1 cellular context compared by ENCODE assay signal in genomic region chr3:77081240-77081661, GRCh38.
TF ChIP-seq lines count a peak whose summit lies in the region.

No MANE protein-coding gene starts in this region.

TF ChIP-seq in HEK293, 187 proteins besides CTCF, POLR2A, EP300 and RAD21 (continued from another document):
- TF ChIP-seq ZBTB49 (tag by site-specific recombination; IDR thresholded peaks at IDR 0.05; ENCODE audit: low read depth): no peak
- TF ChIP-seq ZNF2 (tag by site-specific recombination; IDR thresholded peaks at IDR 0.05): peak; percentile 24; the same call in 1 of the 2 replicates
- TF ChIP-seq GLIS1 (tag by site-specific recombination; IDR thresholded peaks at IDR 0.05): peak; percentile 49; the same call in 1 of the 2 replicates
- peak; percentile 34; the same call in 1 of the 2 replicates for TF ChIP-seq ZNF501 (tag by site-specific recombination; IDR thresholded peaks at IDR 0.05)
- no peak for TF ChIP-seq ZNF121 (tag by site-specific recombination; IDR thresholded peaks at IDR 0.05)
- TF ChIP-seq, protein P1, sequence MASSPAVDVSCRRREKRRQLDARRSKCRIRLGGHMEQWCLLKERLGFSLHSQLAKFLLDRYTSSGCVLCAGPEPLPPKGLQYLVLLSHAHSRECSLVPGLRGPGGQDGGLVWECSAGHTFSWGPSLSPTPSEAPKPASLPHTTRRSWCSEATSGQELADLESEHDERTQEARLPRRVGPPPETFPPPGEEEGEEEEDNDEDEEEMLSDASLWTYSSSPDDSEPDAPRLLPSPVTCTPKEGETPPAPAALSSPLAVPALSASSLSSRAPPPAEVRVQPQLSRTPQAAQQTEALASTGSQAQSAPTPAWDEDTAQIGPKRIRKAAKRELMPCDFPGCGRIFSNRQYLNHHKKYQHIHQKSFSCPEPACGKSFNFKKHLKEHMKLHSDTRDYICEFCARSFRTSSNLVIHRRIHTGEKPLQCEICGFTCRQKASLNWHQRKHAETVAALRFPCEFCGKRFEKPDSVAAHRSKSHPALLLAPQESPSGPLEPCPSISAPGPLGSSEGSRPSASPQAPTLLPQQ (tag by site-specific recombination; IDR thresholded peaks at IDR 0.05): no peak
- no peak for TF ChIP-seq ZNF37A (tag by site-specific recombination; IDR thresholded peaks at IDR 0.05)
- peak; percentile 19; the same call in 1 of the 2 replicates for TF ChIP-seq ZXDB (tag by site-specific recombination; IDR thresholded peaks at IDR 0.05)
- TF ChIP-seq ZNF26 (tag by site-specific recombination; IDR thresholded peaks at IDR 0.05): no peak
- TF ChIP-seq ZNF366 (tag by site-specific recombination; conservative IDR thresholded peaks at IDR 0.05): peak; percentile 84
- TF ChIP-seq ZNF830 (tag by site-specific recombination; IDR thresholded peaks at IDR 0.05; ENCODE audit: low read depth): no peak
- peak; percentile 58; the same call in 1 of the 2 replicates for TF ChIP-seq ZNF24 (tag by site-specific recombination; IDR thresholded peaks at IDR 0.05)
- 0 out of 2 replicates have a peak, but pooled peaks have one; percentile 30 for TF ChIP-seq ZNF792 (tag by site-specific recombination; IDR thresholded peaks at IDR 0.05)
- peak; percentile 78 for TF ChIP-seq ZNF600 (tag by site-specific recombination; IDR thresholded peaks at IDR 0.05)
- TF ChIP-seq, protein P2, sequence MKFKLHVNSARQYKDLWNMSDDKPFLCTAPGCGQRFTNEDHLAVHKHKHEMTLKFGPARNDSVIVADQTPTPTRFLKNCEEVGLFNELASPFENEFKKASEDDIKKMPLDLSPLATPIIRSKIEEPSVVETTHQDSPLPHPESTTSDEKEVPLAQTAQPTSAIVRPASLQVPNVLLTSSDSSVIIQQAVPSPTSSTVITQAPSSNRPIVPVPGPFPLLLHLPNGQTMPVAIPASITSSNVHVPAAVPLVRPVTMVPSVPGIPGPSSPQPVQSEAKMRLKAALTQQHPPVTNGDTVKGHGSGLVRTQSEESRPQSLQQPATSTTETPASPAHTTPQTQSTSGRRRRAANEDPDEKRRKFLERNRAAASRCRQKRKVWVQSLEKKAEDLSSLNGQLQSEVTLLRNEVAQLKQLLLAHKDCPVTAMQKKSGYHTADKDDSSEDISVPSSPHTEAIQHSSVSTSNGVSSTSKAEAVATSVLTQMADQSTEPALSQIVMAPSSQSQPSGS (tag by site-specific recombination; IDR thresholded peaks at IDR 0.05; ENCODE audit: low read depth): 0 out of 2 replicates have a peak, but pooled peaks have one; percentile 55
- TF ChIP-seq ZNF350 (tag by site-specific recombination; IDR thresholded peaks at IDR 0.05): no peak
- TF ChIP-seq ZNF596 (tag by site-specific recombination; IDR thresholded peaks at IDR 0.05): no peak
- TF ChIP-seq ZBTB17 (tag by site-specific recombination; IDR thresholded peaks at IDR 0.05): peak; percentile 63
- no peak for TF ChIP-seq ZSCAN5A (tag by site-specific recombination; IDR thresholded peaks at IDR 0.05)
- no peak for TF ChIP-seq SCRT2 (tag by site-specific recombination; IDR thresholded peaks at IDR 0.05)
- no peak for TF ChIP-seq ZFHX2 (tag by site-specific recombination; conservative IDR thresholded peaks at IDR 0.05)
- TF ChIP-seq ZNF639 (tag by site-specific recombination; IDR thresholded peaks at IDR 0.05): no peak
- peak; percentile 58 for TF ChIP-seq ZNF335 (tag by site-specific recombination; conservative IDR thresholded peaks at IDR 0.05)
